9 cellular contexts compared by ENCODE assay signal in the genomic region with DNA sequence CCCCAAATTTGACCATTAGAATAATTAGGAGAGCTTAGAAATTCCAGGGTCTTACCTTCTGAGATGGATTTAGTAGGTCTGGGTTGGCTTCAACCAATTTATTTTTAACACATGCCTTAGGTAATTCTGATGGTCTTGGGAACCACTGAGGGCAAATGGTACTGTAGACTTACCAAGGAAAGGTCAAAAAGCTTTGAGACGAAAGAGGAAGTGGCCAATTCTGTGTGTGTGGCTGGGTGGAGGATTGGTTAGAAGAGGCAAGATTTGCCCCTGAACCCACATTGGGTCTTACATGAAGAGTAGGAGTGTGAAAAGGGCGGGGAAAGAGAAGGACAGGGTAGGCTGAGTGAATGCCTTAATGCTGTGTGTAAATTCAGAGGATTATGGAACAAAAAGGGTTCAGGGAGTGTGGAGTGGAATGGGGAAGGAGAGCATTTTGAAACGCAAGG. TPM values are rescaled to one million over a fixed set of nuclear protein-coding genes. Genes with fewer than 3 reads are reported as not detected.
DNase-seq lines count a peak whose midpoint lies in the region; ATAC-seq, FAIRE-seq and TF ChIP-seq lines count a peak whose summit lies in the region.
"Had no signal": no experiment of that assay in that cellular context is flagged by ENCODE, and none has a peak within 500 bp of the region (broad histone marks: within the 10 kb centered on the region; RNA-seq: fewer than 3 reads in every experiment).

No MANE protein-coding gene starts in this region.

- no peaks in the 10 kb centered on the region for H3K9me1 ChIP-seq in K562 (ENCODE audit: control insufficient read depth, insufficient read depth, low read length)

- no peaks in the 10 kb centered on the region for H3F3A ChIP-seq in Loucy (ENCODE audit: low read depth)

- TSS peak; percentile 0 for BruUV-seq in HepG2 (replicated peaks; lab: Mats Ljungman, UMichigan)
- BruUV-seq in K562 (replicated peaks; lab: Mats Ljungman, UMichigan), result no TSS peak

- H3K27me3 ChIP-seq in HepG2 (ENCODE audit: control insufficient read depth in 1 of 2, insufficient read depth in 2 of 2, low read length in 2 of 2), result no peaks in the 10 kb centered on the region; a peak in 1 of 5 replicates
- H3K27me3 ChIP-seq in right lobe of liver, result no peaks in the 10 kb centered on the region
- H3K27me3 ChIP-seq in Loucy (ENCODE audit: insufficient read depth, low read length, poor library complexity, severe bottlenecking), result no peaks in the 10 kb centered on the region
- no peaks in the 10 kb centered on the region for H3K27me3 ChIP-seq in K562 (ENCODE audit: control insufficient read depth in 2 of 2, insufficient read depth in 2 of 2, low read length in 2 of 2)
- no peaks in the 10 kb centered on the region for H3K27me3 ChIP-seq in upper lobe of right lung

- POLR2A ChIA-PET in HepG2 (lab: Yijun Ruan, JAX) (interaction anchor here (1.2 to 3.1 kb wide), 4 partner anchors 22 to 54 kb away, joined by 4 to 20 read pairs (median 6); no protein-coding TSS in a partner anchor), K562 (lab: Yijun Ruan, JAX) (interaction anchor here (0.7 to 1.7 kb wide), 2 partner anchors 15 to 1025 kb away, joined by 4 read pairs; no protein-coding TSS in a partner anchor)

- 88% methylated on average over 3 of the region's 3 CpGs for WGBS in HepG2 (ENCODE audit: low lambda C conversion rate)
- 59% methylated on average over 3 of the region's 3 CpGs for WGBS in right lobe of liver (ENCODE audit: insufficient coverage, low coverage, low lambda C conversion rate, missing lambda C conversion rate)
- WGBS in K562 (ENCODE audit: insufficient coverage, low coverage, missing lambda C conversion rate), result 46% methylated on average over 3 of the region's 3 CpGs

- intact Hi-C loops in HepG2 (cut with micrococcal nuclease; ENCODE audit: unreplicated experiment), result loop anchor here (5.0 kb wide), 1 partner anchor 42 kb away; no protein-coding TSS in a partner anchor
- intact Hi-C loops in right lobe of liver (cut with DNase I), result no loop called here
- intact Hi-C loops in K562 (cut with micrococcal nuclease), result no loop called here
- intact Hi-C loops in upper lobe of right lung (cut with DNase I), result no loop called here
- intact Hi-C loops in posterior vena cava (cut with DNase I), result no loop called here

- no peaks in the 10 kb centered on the region for H3K9me2 ChIP-seq in Loucy (replicated peaks; ENCODE audit: low read depth, low read length)

- no peak overlapping the region; a peak in 1 of 6 replicates for H3K4me3 ChIP-seq in HepG2 (replicated peaks in 1 of 3; ENCODE audit: insufficient read depth in 1 of 3, low read depth in 2 of 3, low read length in 3 of 3)
- H3K4me3 ChIP-seq in right lobe of liver, result no peak overlapping the region
- peak overlapping the region; percentile 43 for H3K4me3 ChIP-seq in Loucy (ENCODE audit: low read length, poor library complexity, severe bottlenecking)
- no peak overlapping the region for H3K4me3 ChIP-seq in K562
- H3K4me3 ChIP-seq in upper lobe of right lung, result no peak overlapping the region
- H3K4me3 ChIP-seq: coronary artery had no signal

- H3K79me2 ChIP-seq in HepG2 (ENCODE audit: insufficient read depth, low read length), result peaks cover 72% of the 10 kb centered on the region
- peaks cover 68% of the 10 kb centered on the region for H3K79me2 ChIP-seq in Loucy (ENCODE audit: insufficient read depth, low read length)
- peaks cover 70% of the 10 kb centered on the region for H3K79me2 ChIP-seq in K562 (ENCODE audit: control insufficient read depth, insufficient read depth, low read length)

- H3K4me2 ChIP-seq in HepG2 (ENCODE audit: low read depth, low read length), result peak overlapping the region; percentile 41
- H3K4me2 ChIP-seq in Loucy (ENCODE audit: low read depth, low read length, poor library complexity, severe bottlenecking), result peak overlapping the region; percentile 70
- H3K4me2 ChIP-seq in K562 (ENCODE audit: insufficient read depth, low read length), result 0 out of 2 replicates have a peak overlapping the region, but pooled peaks have one; percentile 10

- no peak overlapping the region for H2AFZ ChIP-seq in HepG2 (ENCODE audit: low read length)
- H2AFZ ChIP-seq in Loucy (ENCODE audit: low read length), result no peak overlapping the region
- H2AFZ ChIP-seq in K562 (ENCODE audit: low read depth, low read length), result no peak overlapping the region

- no peak for TF ChIP-seq CTCF in HepG2 (CRISPR knock-in tag; IDR thresholded peaks at IDR 0.05)
- no peak for TF ChIP-seq CTCF in right lobe of liver (IDR thresholded peaks at IDR 0.05)
- no peak for TF ChIP-seq CTCF in Loucy (conservative IDR thresholded peaks at IDR 0.05; ENCODE audit: low read length)
- TF ChIP-seq CTCF in K562 (IDR thresholded peaks at IDR 0.05 in 2 of 3, conservative IDR thresholded peaks at IDR 0.05 in 1 of 3; ENCODE audit: insufficient read depth in 2 of 3, low read depth in 1 of 3, low read length in 3 of 3), result no peak
- TF ChIP-seq CTCF in upper lobe of right lung (IDR thresholded peaks at IDR 0.05), result no peak

- CTCF ChIA-PET in HepG2 (lab: Yijun Ruan, JAX; ENCODE audit: low intra/inter-chr PET ratio, low total read pairs) (interaction anchor here (2.0 kb wide), 1 partner anchor 53 kb away, joined by 8 read pairs; no protein-coding TSS in a partner anchor), K562 (lab: Yijun Ruan, JAX; ENCODE audit: low intra/inter-chr PET ratio) (no interaction called here)

- DNase-seq in HepG2 (ENCODE audit: low spot score), result no peak
- DNase-seq in right lobe of liver, result no peak
- peak in 2 of 4 experiments; percentile 19 to 36 for DNase-seq in K562 (ENCODE audit: extremely low read depth in 1 of 4, low spot score in 3 of 4)
- DNase-seq in upper lobe of right lung, result no peak
- no peak for DNase-seq in posterior vena cava (ENCODE audit: low spot score)
- DNase-seq in SHP77 (lab: John Stamatoyannopoulos, UW), result no peak

- in situ Hi-C loops in HepG2 (cut with HindIII; ENCODE audit: extremely low pct_ligation_motif_present, low pct_unique_long_range_greater_than_20kb), result no loop called here
- in situ Hi-C loops in K562 (cut with MboI), result no loop called here

- peaks cover 40% of the 10 kb centered on the region for H4K20me1 ChIP-seq in HepG2 (ENCODE audit: insufficient read depth, low read length)
- peaks cover 55% of the 10 kb centered on the region for H4K20me1 ChIP-seq in Loucy (ENCODE audit: insufficient read depth, low read length, poor library complexity, severe bottlenecking)
- H4K20me1 ChIP-seq in K562 (replicated peaks; ENCODE audit: control insufficient read depth, insufficient read depth, low read length), result peaks cover 10% of the 10 kb centered on the region; the same call in 1 of the 2 replicates

- no peak for FAIRE-seq in HepG2 (lab: Jason Lieb, UNC)
- peak; percentile 48 for FAIRE-seq in K562 (lab: Jason Lieb, UNC)

- H3K27ac ChIP-seq in HepG2 (ENCODE audit: extremely low read length, insufficient read depth, low read length) (peak overlapping the region; percentile 16), right lobe of liver (no peak overlapping the region), K562 (ENCODE audit: extremely low read depth, low read depth, low read length) (no peak overlapping the region), upper lobe of right lung (no peak overlapping the region)
- H3K27ac ChIP-seq: coronary artery had no signal

- no peak for TF ChIP-seq RAD21 in HepG2 (CRISPR knock-in tag; IDR thresholded peaks at IDR 0.05)
- TF ChIP-seq RAD21 in K562 (CRISPR knock-in tag; conservative IDR thresholded peaks at IDR 0.05 in 1 of 2, IDR thresholded peaks at IDR 0.05 in 1 of 2), result no peak

- H3K9me3 ChIP-seq in HepG2 (ENCODE audit: low read length) (no peaks in the 10 kb centered on the region), right lobe of liver (no peaks in the 10 kb centered on the region), Loucy (ENCODE audit: insufficient read depth, low read depth, low read length) (no peaks in the 10 kb centered on the region), K562 (replicated peaks; ENCODE audit: control insufficient read depth, insufficient read depth, low read depth, low read length) (no peaks in the 10 kb centered on the region), upper lobe of right lung (no peaks in the 10 kb centered on the region)

- H3K4me1 ChIP-seq in HepG2 (ENCODE audit: insufficient read depth, low read length) (peaks cover 66% of the 10 kb centered on the region), right lobe of liver (peaks cover 0 to 44% (median 21%) of the 10 kb centered on the region in 4 donors), Loucy (ENCODE audit: insufficient read depth, low read length, poor library complexity, severe bottlenecking) (peaks cover 44% of the 10 kb centered on the region), K562 (replicated peaks in 1 of 2; ENCODE audit: control insufficient read depth in 2 of 2, insufficient read depth in 2 of 2, low read length in 2 of 2) (peaks cover 18 to 23% of the 10 kb centered on the region in 2 experiments; a peak in 4 of 5 replicates), upper lobe of right lung (peaks cover 35% of the 10 kb centered on the region)

- TF ChIP-seq POLR2A in HepG2 (IDR thresholded peaks at IDR 0.05; ENCODE audit: insufficient read depth in 1 of 2, low read depth in 2 of 2, low read length in 2 of 2), result no peak
- TF ChIP-seq POLR2A in right lobe of liver (IDR thresholded peaks at IDR 0.05), result no peak
- TF ChIP-seq POLR2A in K562 (conservative IDR thresholded peaks at IDR 0.05), result no peak

- TF ChIP-seq EP300 in HepG2 (IDR thresholded peaks at IDR 0.05; ENCODE audit: low read depth in 2 of 2, low read length in 2 of 2) (no peak), HepG2 (CRISPR knock-in tag; IDR thresholded peaks at IDR 0.05; ENCODE audit: borderline replicate concordance) (no peak), K562 (IDR thresholded peaks at IDR 0.05; ENCODE audit: low read length) (no peak)

- peaks cover 16 to 24% of the 10 kb centered on the region in 2 experiments for H3K36me3 ChIP-seq in HepG2 (replicated peaks in 1 of 2; ENCODE audit: control insufficient read depth in 1 of 2, insufficient read depth in 2 of 2, low read length in 2 of 2)
- H3K36me3 ChIP-seq in right lobe of liver, result peaks cover 0 to 17% (median 7%) of the 10 kb centered on the region in 4 donors
- peaks cover 17% of the 10 kb centered on the region; the same call in 1 of the 2 replicates for H3K36me3 ChIP-seq in Loucy (ENCODE audit: insufficient read depth, low read length)
- peaks cover 38% of the 10 kb centered on the region for H3K36me3 ChIP-seq in K562 (ENCODE audit: control insufficient read depth, insufficient read depth, low read length)
- peaks cover 18% of the 10 kb centered on the region for H3K36me3 ChIP-seq in upper lobe of right lung

- ATAC-seq in HepG2, result no peak
- no peak for ATAC-seq in right lobe of liver
- no peak for ATAC-seq in K562
- peak; percentile 75 for ATAC-seq in upper lobe of right lung
- ATAC-seq in HG03039 (IDR thresholded peaks at IDR 0.05; ENCODE audit: unreplicated experiment), result no peak

- H3K9ac ChIP-seq in HepG2 (ENCODE audit: insufficient read depth, low read depth, low read length) (no peak overlapping the region), Loucy (ENCODE audit: low read depth, low read length, poor library complexity, severe bottlenecking) (no peak overlapping the region), K562 (ENCODE audit: insufficient read depth in 1 of 2, low read depth in 2 of 2, low read length in 2 of 2) (0 out of 4 replicates have a peak overlapping the region, but pooled peaks of 1 of the 2 experiments have one; percentile 12)

RNA-seq across cellular contexts. Expression of a gene that starts 2.7 kb away (rescaled TPM):
- total RNA-seq in HepG2 (2016; rRNA removed; fragmentation: Illumina TruSeq; extraction: Trizol) (112 and 162 TPM in 2 replicates), right lobe of liver (10 to 100 TPM; 32.8 to 71.4 (median 44.1) TPM), K562 (2014; rRNA removed) (20.5 and 22.9 TPM in 2 replicates), K562 (2014; rRNA removed; fragmentation: Illumina TruSeq; extraction: Trizol) (53.0 and 56.7 TPM in 2 replicates), K562 (2015; rRNA removed; fragmentation: Illumina TruSeq; extraction: Trizol) (44.4 and 52.5 TPM in 2 replicates), K562 (2021) (40.2 and 41.6 TPM in 2 replicates), upper lobe of right lung (65.6 TPM), posterior vena cava (10 to 100 TPM; 51.8 to 64.8 TPM)
- total RNA-seq in HepG2 (2016; cell fraction: cytosol; rRNA removed; fragmentation: Illumina TruSeq; extraction: Trizol; ENCODE audit: low read depth), result 73.1 and 80.6 TPM in 2 replicates
- 111 and 151 TPM in 2 replicates for total RNA-seq in HepG2 (2016; cell fraction: insoluble cytoplasmic fraction; rRNA removed; fragmentation: Illumina TruSeq; extraction: Trizol)
- 75.4 and 81.7 TPM in 2 replicates for total RNA-seq in HepG2 (2016; cell fraction: membrane; rRNA removed; fragmentation: Illumina TruSeq; extraction: Trizol)
- total RNA-seq in HepG2 (2016; cell fraction: nucleus; rRNA removed; fragmentation: Illumina TruSeq; extraction: Trizol), result 124 and 131 TPM in 2 replicates
- polyA plus RNA-seq in HepG2 (2011; rRNA removed) (17.4 and 20.5 TPM in 2 replicates), K562 (2011; rRNA removed) (14.3 and 17.5 TPM in 2 replicates), K562 (2014; fragmentation: Illumina TruSeq; extraction: Trizol) (27.5 and 33.2 TPM in 2 replicates), K562 (2014; fragmentation: Nextera tagmentation; extraction: Ambion mirVana) (10 to 100 TPM in 1 of 2 experiments, 1 to 10 TPM in 1; 7.5 to 13.1 TPM), K562 (2014; rRNA removed) (15.3 and 19.0 TPM in 2 replicates)
- polyA plus RNA-seq in HepG2 (2011; cell fraction: cytosol; rRNA removed), result 7.4 and 12.7 TPM in 2 replicates
- 12.2 and 17.3 TPM in 2 replicates for polyA plus RNA-seq in HepG2 (2011; cell fraction: nucleus; rRNA removed)
- 44.6 and 45.2 TPM in 2 replicates for polyA plus RNA-seq in HepG2 (2012)
- 5.3 and 6.3 TPM in 2 replicates for polyA plus RNA-seq in HepG2 (2016; cell fraction: cytosol; fragmentation: Illumina TruSeq; extraction: Trizol; ENCODE audit: low read depth)
- polyA plus RNA-seq in HepG2 (2016; cell fraction: insoluble cytoplasmic fraction; fragmentation: Illumina TruSeq; extraction: Trizol; ENCODE audit: low read depth), result 65.3 and 70.7 TPM in 2 replicates
- 15.2 and 15.3 TPM in 2 replicates for polyA plus RNA-seq in HepG2 (2016; cell fraction: membrane; fragmentation: Illumina TruSeq; extraction: Trizol; ENCODE audit: low read depth)
- polyA plus RNA-seq in HepG2 (2016; cell fraction: nucleus; fragmentation: Illumina TruSeq; extraction: Trizol; ENCODE audit: insufficient read depth, low read depth), result 55.0 and 61.2 TPM in 2 replicates
- polyA minus RNA-seq in HepG2 (2011; rRNA and poly(A)+ RNA removed; ENCODE audit: low replicate concordance), result 30.6 and 37.6 TPM in 2 replicates
- polyA minus RNA-seq in HepG2 (2011; cell fraction: cytosol; rRNA and poly(A)+ RNA removed), result 38.7 and 40.1 TPM in 2 replicates
- 79.4 and 86.2 TPM in 2 replicates for polyA minus RNA-seq in HepG2 (2011; cell fraction: nucleus; rRNA and poly(A)+ RNA removed)
- 71.0 and 115 TPM in 2 replicates for total RNA-seq in K562 (2011; cell fraction: chromatin; rRNA removed; ENCODE audit: low replicate concordance)
- 13.7 and 67.9 TPM in 2 replicates for total RNA-seq in K562 (2011; cell fraction: nucleolus; rRNA removed)
- total RNA-seq in K562 (2011; cell fraction: nucleoplasm; rRNA removed), result 29.8 and 33.7 TPM in 2 replicates
- 3.4 and 5.9 TPM in 2 replicates for polyA plus RNA-seq in K562 (2011; cell fraction: cytosol; rRNA removed)
- 10.8 and 14.6 TPM in 2 replicates for polyA plus RNA-seq in K562 (2011; cell fraction: nucleus; rRNA removed)
- polyA plus RNA-seq in K562 (2012), result 17.4 and 18.9 TPM in 2 replicates
- polyA minus RNA-seq in K562 (2011; rRNA and poly(A)+ RNA removed), result 54.4 and 70.3 TPM in 2 replicates
- 16.2 and 19.9 TPM in 2 replicates for polyA minus RNA-seq in K562 (2011; cell fraction: cytosol; rRNA and poly(A)+ RNA removed)
- 19.8 and 35.3 TPM in 2 replicates for polyA minus RNA-seq in K562 (2011; cell fraction: nucleus; rRNA and poly(A)+ RNA removed)

Comparison
In these comparisons a context has a peak if more than half of its experiments do, and no peak if none do; other contexts are left out.
1. H3K4me2 ChIP-seq: peak in every context shown above with its lines; median percentile 70 in Loucy; 41 in HepG2; 10 in K562.